16 cellular contexts compared by ENCODE assay signal in the genomic region with DNA sequence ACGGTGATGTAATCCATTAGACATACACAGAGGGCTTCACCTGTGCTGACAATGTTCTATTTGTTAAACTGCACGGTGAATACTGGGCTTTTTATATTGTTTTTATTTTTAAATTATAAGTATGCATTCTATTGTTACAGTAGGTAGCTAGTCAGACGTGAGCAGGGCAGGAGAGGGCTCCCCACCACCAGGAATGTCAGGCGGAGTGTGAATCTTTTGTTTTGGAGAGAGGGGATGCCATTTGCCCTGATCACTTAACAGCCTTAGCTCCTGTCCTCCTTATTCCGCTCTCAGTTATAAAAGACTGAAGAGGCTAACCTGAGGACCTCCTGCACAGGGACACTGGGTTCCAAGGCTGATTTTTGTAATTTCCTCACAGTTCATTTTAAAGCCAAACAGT.
DNase-seq lines count a peak whose midpoint lies in the region; ATAC-seq and TF ChIP-seq lines count a peak whose summit lies in the region.
"Had no signal": no experiment of that assay in that cellular context is flagged by ENCODE, and none has a peak within 500 bp of the region (broad histone marks: within the 10 kb centered on the region; RNA-seq: fewer than 3 reads in every experiment).

No MANE protein-coding gene starts in this region.

- no peak overlapping the region for H3K4me2 ChIP-seq in GM23338
- no peak overlapping the region for H3K4me2 ChIP-seq in neural progenitor cell
- H3K4me2 ChIP-seq: BLaER1 had no signal

- WGBS in endodermal cell (ENCODE audit: insufficient coverage in 1 of 2, insufficient read length in 1 of 2), 2 experiments = 73 to 100% methylated on average over 2 to 5 of the region's 5 CpGs

- H4K20me1 ChIP-seq in GM23338 (replicated peaks; ENCODE audit: insufficient read depth) = no peaks in the 10 kb centered on the region
- no peaks in the 10 kb centered on the region for H4K20me1 ChIP-seq in neural progenitor cell (ENCODE audit: low read depth)
- H4K20me1 ChIP-seq: BLaER1 had no signal

- H3K27ac ChIP-seq in GM23338 (ENCODE audit: low read depth) (no peak overlapping the region), endodermal cell (ENCODE audit: low read depth, low read length) (no peak overlapping the region), neural progenitor cell (no peak overlapping the region)
- H3K27ac ChIP-seq: BLaER1 had no signal

- H3K27me3 ChIP-seq in GM23338 (ENCODE audit: insufficient read depth) = no peaks in the 10 kb centered on the region
- no peaks in the 10 kb centered on the region for H3K27me3 ChIP-seq in endodermal cell (ENCODE audit: control insufficient read depth, insufficient read depth, low read length, poor library complexity, severe bottlenecking)
- H3K27me3 ChIP-seq in neural progenitor cell = no peaks in the 10 kb centered on the region
- H3K27me3 ChIP-seq: BLaER1 had no signal

- H3K9ac ChIP-seq in endodermal cell (ENCODE audit: extremely low read depth, low read length, poor library complexity, severe bottlenecking) = no peak overlapping the region
- no peak overlapping the region for H3K9ac ChIP-seq in neural progenitor cell
- H3K9ac ChIP-seq: BLaER1 had no signal

- H3F3A ChIP-seq in GM23338 (replicated peaks; ENCODE audit: low read depth) (no peaks in the 10 kb centered on the region), neural progenitor cell (ENCODE audit: low read depth) (no peaks in the 10 kb centered on the region)

- H3K9me3 ChIP-seq in endodermal cell (ENCODE audit: control insufficient read depth, low read length) = no peaks in the 10 kb centered on the region
- no peaks in the 10 kb centered on the region for H3K9me3 ChIP-seq in neural progenitor cell (ENCODE audit: low read depth)
- H3K9me3 ChIP-seq: BLaER1 had no signal

- TF ChIP-seq CTCF in GM23338 (conservative IDR thresholded peaks at IDR 0.05; ENCODE audit: low read depth in 2 of 2) (peak in 1 of 2 experiments; percentile 65; a peak in 3 of 4 replicates), endodermal cell (conservative IDR thresholded peaks at IDR 0.05) (peak; percentile 36), neural progenitor cell (IDR thresholded peaks at IDR 0.05) (peak; percentile 31)

- H3K79me2 ChIP-seq in GM23338 (replicated peaks; ENCODE audit: insufficient read depth) (no peaks in the 10 kb centered on the region), neural progenitor cell (ENCODE audit: low read depth) (no peaks in the 10 kb centered on the region)

- peaks cover 1% of the 10 kb centered on the region for H3K27me3 Mint-ChIP-seq in GM23338 (ENCODE audit: insufficient read depth, low read depth, poor library complexity)
- H3K27me3 Mint-ChIP-seq in endodermal cell (ENCODE audit: insufficient read depth) = peaks cover 3% of the 10 kb centered on the region
- H3K27me3 Mint-ChIP-seq in neural progenitor cell (ENCODE audit: insufficient read depth, low read depth) = peaks cover 3% of the 10 kb centered on the region
- H3K27me3 Mint-ChIP-seq: CD8-positive, alpha-beta memory T cell had no signal

- H3K4me1 Mint-ChIP-seq in GM23338 = peaks cover 10% of the 10 kb centered on the region
- H3K4me1 Mint-ChIP-seq in endodermal cell = peaks cover 7% of the 10 kb centered on the region
- H3K4me1 Mint-ChIP-seq in neural progenitor cell = no peaks in the 10 kb centered on the region
- H3K4me1 Mint-ChIP-seq: CD8-positive, alpha-beta memory T cell had no signal

- H3K27ac Mint-ChIP-seq in GM23338 (no peak overlapping the region), endodermal cell (no peak overlapping the region), neural progenitor cell (no peak overlapping the region)

- H2AFZ ChIP-seq in GM23338 = no peak overlapping the region
- H2AFZ ChIP-seq in neural progenitor cell (replicated peaks) = no peak overlapping the region

- no peaks in the 10 kb centered on the region for H3K36me3 ChIP-seq in GM23338 (ENCODE audit: insufficient read depth)
- H3K36me3 ChIP-seq in endodermal cell (ENCODE audit: control insufficient read depth, insufficient read depth, low read length) = no peaks in the 10 kb centered on the region
- no peaks in the 10 kb centered on the region for H3K36me3 ChIP-seq in neural progenitor cell
- H3K36me3 ChIP-seq: BLaER1 had no signal

- H3K9me3 Mint-ChIP-seq in GM23338 (no peaks in the 10 kb centered on the region), endodermal cell (no peaks in the 10 kb centered on the region), neural progenitor cell (no peaks in the 10 kb centered on the region)

- peak; percentile 89 for ATAC-seq in GM23338
- ATAC-seq: GM12878, HCT116, HepG2 had no signal

- DNase-seq in GM23338 (ENCODE audit: low spot score) = peak; percentile 61
- peak; percentile 65 for DNase-seq in endodermal cell
- peak; percentile 7 for DNase-seq in iPS-NIHi11 (ENCODE audit: low spot score)
- DNase-seq in neural progenitor cell (ENCODE audit: low spot score) = peak; percentile 30
- DNase-seq in Kasumi-1 (lab: John Stamatoyannopoulos, UW) = no peak
- no peak for DNase-seq in NCI-H2171 treated with DMSO at 0.1 percent for 48 hours (lab: John Stamatoyannopoulos, UW)
- no peak for DNase-seq in H4 (ENCODE audit: low spot score)
- DNase-seq: 8988T; AML-193; CD8-positive, alpha-beta memory T cell; DMS 273 treated with DMSO at 0.1 percent for 48 hours; GOT3 had no signal

- H3K9me2 ChIP-seq in GM23338 (ENCODE audit: insufficient read depth) = peaks cover 6% of the 10 kb centered on the region; the same call in 1 of the 2 replicates

- H3K36me3 Mint-ChIP-seq in GM23338 (ENCODE audit: low read depth) (no peaks in the 10 kb centered on the region), endodermal cell (ENCODE audit: low read depth) (no peaks in the 10 kb centered on the region), neural progenitor cell (no peaks in the 10 kb centered on the region)
- H3K36me3 Mint-ChIP-seq: CD8-positive, alpha-beta memory T cell had no signal

- H3K4me3 ChIP-seq in GM23338 (no peak overlapping the region), endodermal cell (ENCODE audit: low read length) (no peak overlapping the region), neural progenitor cell (no peak overlapping the region)
- H3K4me3 ChIP-seq: BLaER1, GM12878 had no signal

- H3K4me1 ChIP-seq in GM23338 (ENCODE audit: insufficient read depth) = peaks cover 16% of the 10 kb centered on the region
- H3K4me1 ChIP-seq in endodermal cell (ENCODE audit: control insufficient read depth, insufficient read depth, low read length) = no peaks in the 10 kb centered on the region
- no peaks in the 10 kb centered on the region for H3K4me1 ChIP-seq in neural progenitor cell
- H3K4me1 ChIP-seq: BLaER1 had no signal

- H3K4me3 Mint-ChIP-seq in GM23338 (no peak overlapping the region), endodermal cell (no peak overlapping the region), neural progenitor cell (no peak overlapping the region)
- H3K4me3 Mint-ChIP-seq: CD8-positive, alpha-beta memory T cell had no signal

TF ChIP-seq in GM23338, 12 proteins besides CTCF, POLR2A, EP300 and RAD21:
- TF ChIP-seq POLR2AphosphoS5 (IDR thresholded peaks at IDR 0.05; ENCODE audit: low read depth) (no peak), ZNF331 (CRISPR knock-in tag; IDR thresholded peaks at IDR 0.05; ENCODE audit: low read depth) (no peak), EZH2phosphoT487 (IDR thresholded peaks at IDR 0.05; ENCODE audit: unreplicated experiment) (no peak)
- TF ChIP-seq, protein P1, sequence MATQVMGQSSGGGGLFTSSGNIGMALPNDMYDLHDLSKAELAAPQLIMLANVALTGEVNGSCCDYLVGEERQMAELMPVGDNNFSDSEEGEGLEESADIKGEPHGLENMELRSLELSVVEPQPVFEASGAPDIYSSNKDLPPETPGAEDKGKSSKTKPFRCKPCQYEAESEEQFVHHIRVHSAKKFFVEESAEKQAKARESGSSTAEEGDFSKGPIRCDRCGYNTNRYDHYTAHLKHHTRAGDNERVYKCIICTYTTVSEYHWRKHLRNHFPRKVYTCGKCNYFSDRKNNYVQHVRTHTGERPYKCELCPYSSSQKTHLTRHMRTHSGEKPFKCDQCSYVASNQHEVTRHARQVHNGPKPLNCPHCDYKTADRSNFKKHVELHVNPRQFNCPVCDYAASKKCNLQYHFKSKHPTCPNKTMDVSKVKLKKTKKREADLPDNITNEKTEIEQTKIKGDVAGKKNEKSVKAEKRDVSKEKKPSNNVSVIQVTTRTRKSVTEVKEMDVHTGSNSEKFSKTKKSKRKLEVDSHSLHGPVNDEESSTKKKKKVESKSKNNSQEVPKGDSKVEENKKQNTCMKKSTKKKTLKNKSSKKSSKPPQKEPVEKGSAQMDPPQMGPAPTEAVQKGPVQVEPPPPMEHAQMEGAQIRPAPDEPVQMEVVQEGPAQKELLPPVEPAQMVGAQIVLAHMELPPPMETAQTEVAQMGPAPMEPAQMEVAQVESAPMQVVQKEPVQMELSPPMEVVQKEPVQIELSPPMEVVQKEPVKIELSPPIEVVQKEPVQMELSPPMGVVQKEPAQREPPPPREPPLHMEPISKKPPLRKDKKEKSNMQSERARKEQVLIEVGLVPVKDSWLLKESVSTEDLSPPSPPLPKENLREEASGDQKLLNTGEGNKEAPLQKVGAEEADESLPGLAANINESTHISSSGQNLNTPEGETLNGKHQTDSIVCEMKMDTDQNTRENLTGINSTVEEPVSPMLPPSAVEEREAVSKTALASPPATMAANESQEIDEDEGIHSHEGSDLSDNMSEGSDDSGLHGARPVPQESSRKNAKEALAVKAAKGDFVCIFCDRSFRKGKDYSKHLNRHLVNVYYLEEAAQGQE (IDR thresholded peaks at IDR 0.05; ENCODE audit: unreplicated experiment) = no peak
TF ChIP-seq in GM23338: peak in this region for 0.

Comparison
In these comparisons a context has a peak if more than half of its experiments do, and no peak if none do; other contexts are left out.
1. DNase-seq: peak in GM23338 (single experiment), endodermal cell (single experiment), iPS-NIHi11 (single experiment) and neural progenitor cell (single experiment); none in Kasumi-1 (0 of 2), NCI-H2171 treated with DMSO at 0.1 percent for 48 hours (single experiment) and H4 (single experiment).